Comparison of ENCODE assay signal across 19 cellular contexts in the genomic region with DNA sequence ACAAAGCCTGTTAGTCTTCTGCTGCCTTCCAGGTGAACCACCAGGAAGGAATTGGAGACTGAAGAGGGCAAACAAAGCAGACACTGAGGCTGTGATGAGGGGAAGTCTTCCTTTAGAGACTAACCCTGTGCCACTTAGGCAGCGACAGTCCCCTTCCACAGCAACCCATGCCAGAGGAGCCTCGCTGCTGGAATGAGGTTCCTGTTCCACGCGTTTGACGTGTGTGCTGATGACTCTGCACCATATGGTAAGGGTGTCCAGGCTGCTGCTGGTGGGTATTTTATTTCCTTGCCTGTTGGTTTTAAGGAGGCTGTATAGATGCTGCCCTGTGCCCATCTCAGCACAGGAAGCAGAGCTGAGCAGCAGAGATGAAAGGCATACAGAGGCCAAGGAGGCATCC.
DNase-seq lines count a peak whose midpoint lies in the region; FAIRE-seq lines count a peak whose summit lies in the region.
"Had no signal": no experiment of that assay in that cellular context is flagged by ENCODE, and none has a peak within 500 bp of the region (broad histone marks: within the 10 kb centered on the region; RNA-seq: fewer than 3 reads in every experiment).

No MANE protein-coding gene starts in this region.

- H3K9me3 Mint-ChIP-seq in activated CD4-positive, alpha-beta T cell treated with anti-CD3 and anti-CD28 coated beads, Interleukin-2, amount 10 ng/mL, durations not matched to agents 7 days and 5 days: peaks cover 2% of the 10 kb centered on the region

- H3K9ac ChIP-seq in rectal smooth muscle tissue (ENCODE audit: low read length): no peak overlapping the region
- H3K9ac ChIP-seq: BLaER1 had no signal

- peak overlapping the region; percentile 95 for H3K27ac ChIP-seq in rectal smooth muscle tissue (ENCODE audit: low read depth, low read length)
- H3K27ac ChIP-seq: BLaER1 had no signal

- no peaks in the 10 kb centered on the region for H3K36me3 ChIP-seq in rectal smooth muscle tissue (ENCODE audit: control insufficient read depth, insufficient read depth, low read length)
- H3K36me3 ChIP-seq: BLaER1, HAP-1 had no signal

- CTCF ChIA-PET in activated CD4-positive, alpha-beta T cell treated with anti-CD3 and anti-CD28 coated beads, Interleukin-2, amount 10 ng/mL, durations not matched to agents 7 days and 5 days (lab: Charles Lee): no interaction called here

- H3K36me3 Mint-ChIP-seq in activated CD4-positive, alpha-beta T cell treated with anti-CD3 and anti-CD28 coated beads, Interleukin-2, amount 10 ng/mL, durations not matched to agents 7 days and 5 days (ENCODE audit: low read depth): no peaks in the 10 kb centered on the region
- H3K36me3 Mint-ChIP-seq: CD8-positive, alpha-beta memory T cell had no signal

- H3K4me1 ChIP-seq in rectal smooth muscle tissue (ENCODE audit: control insufficient read depth, insufficient read depth, low read length): peaks cover 60% of the 10 kb centered on the region
- H3K4me1 ChIP-seq: HAP-1 had no signal

- no peak overlapping the region for H3K4me3 Mint-ChIP-seq in activated CD4-positive, alpha-beta T cell treated with anti-CD3 and anti-CD28 coated beads, Interleukin-2, amount 10 ng/mL, durations not matched to agents 7 days and 5 days
- H3K4me3 Mint-ChIP-seq: CD8-positive, alpha-beta memory T cell had no signal

- peak; percentile 74 for FAIRE-seq in urothelium cell line (lab: Jason Lieb, UNC)
- FAIRE-seq: G401.6, GM12891, H1 had no signal

- H3K27ac Mint-ChIP-seq in activated CD4-positive, alpha-beta T cell treated with anti-CD3 and anti-CD28 coated beads, Interleukin-2, amount 10 ng/mL, durations not matched to agents 7 days and 5 days: no peak overlapping the region
- H3K27ac Mint-ChIP-seq: CD8-positive, alpha-beta memory T cell had no signal

- no peak overlapping the region for H3K4me3 ChIP-seq in rectal smooth muscle tissue (ENCODE audit: low read length)
- H3K4me3 ChIP-seq: BLaER1, HAP-1 had no signal

- no peaks in the 10 kb centered on the region for H3K4me1 Mint-ChIP-seq in activated CD4-positive, alpha-beta T cell treated with anti-CD3 and anti-CD28 coated beads, Interleukin-2, amount 10 ng/mL, durations not matched to agents 7 days and 5 days
- H3K4me1 Mint-ChIP-seq: CD8-positive, alpha-beta memory T cell had no signal

- DNase-seq in NCI-H1092 treated with DMSO at 0.1 percent for 48 hours (lab: John Stamatoyannopoulos, UW): peak; percentile 42
- DNase-seq in NCI-H1092 (lab: John Stamatoyannopoulos, UW): no peak
- peak; percentile 44 for DNase-seq in NCI-H2171 treated with DMSO at 0.1 percent for 48 hours (lab: John Stamatoyannopoulos, UW)
- DNase-seq in urothelium cell line (ENCODE audit: low spot score): no peak
- DNase-seq in activated naive CD4-positive, alpha-beta T cell treated with Interleukin-2 at 50 U/mL for 16 hours: no peak
- no peak for DNase-seq in NCI-H1417 (lab: John Stamatoyannopoulos, UW)
- no peak for DNase-seq in activated CD4-positive, alpha-beta T cell treated with anti-CD3 and anti-CD28 coated beads, Interleukin-2, amount 10 ng/mL, durations not matched to agents 7 days and 5 days
- DNase-seq: 8988T; AML-193; CD8-positive, alpha-beta memory T cell; DMS153; DMS79 treated with DMSO at 0.1 percent for 48 hours; EL had no signal

- POLR2A ChIA-PET in activated CD4-positive, alpha-beta T cell treated with anti-CD3 and anti-CD28 coated beads, Interleukin-2, amount 10 ng/mL, durations not matched to agents 7 days and 5 days (lab: Charles Lee): no interaction called here

- H3K27me3 ChIP-seq in rectal smooth muscle tissue (ENCODE audit: control insufficient read depth, insufficient read depth, low read length): no peaks in the 10 kb centered on the region
- H3K27me3 ChIP-seq: BLaER1 had no signal

- H3K27me3 Mint-ChIP-seq in activated CD4-positive, alpha-beta T cell treated with anti-CD3 and anti-CD28 coated beads, Interleukin-2, amount 10 ng/mL, durations not matched to agents 7 days and 5 days: no peaks in the 10 kb centered on the region

Comparison
In these comparisons a context has a peak if more than half of its experiments do, and no peak if none do; other contexts are left out.
1. DNase-seq: peak in NCI-H1092 treated with DMSO at 0.1 percent for 48 hours (single experiment) and NCI-H2171 treated with DMSO at 0.1 percent for 48 hours (single experiment); none in NCI-H1092 (single experiment), urothelium cell line (single experiment), activated naive CD4-positive, alpha-beta T cell treated with Interleukin-2 at 50 U/mL for 16 hours (single experiment), NCI-H1417 (0 of 3) and activated CD4-positive, alpha-beta T cell treated with anti-CD3 and anti-CD28 coated beads, Interleukin-2, amount 10 ng/mL, durations not matched to agents 7 days and 5 days (single experiment).